Comparison of ENCODE assay signal across 14 cellular contexts in genomic region chr2:55888941-55889340, GRCh38. TPM values are rescaled to one million over a fixed set of nuclear protein-coding genes. Genes with fewer than 3 reads are reported as not detected.
A peak's percentile ranks its signal among the peaks of the same experiment; 100 is the strongest.
DNase-seq lines count a peak whose midpoint lies in the region; ATAC-seq, FAIRE-seq and TF ChIP-seq lines count a peak whose summit lies in the region.
"Had no signal": no experiment of that assay in that cellular context is flagged by ENCODE, and none has a peak within 500 bp of the region (broad histone marks: within the 10 kb centered on the region; RNA-seq: fewer than 3 reads in every experiment).

No MANE protein-coding gene starts in this region.

- TF ChIP-seq POLR2A in tibial nerve (IDR thresholded peaks at IDR 0.05) (no peak), stomach (IDR thresholded peaks at IDR 0.05) (no peak)

- no peak for FAIRE-seq in GM19239 (lab: Jason Lieb, UNC)
- FAIRE-seq: small intestine had no signal

- no peaks in the 10 kb centered on the region for H3K9me3 ChIP-seq in tibial nerve
- H3K9me3 ChIP-seq in stomach, result no peaks in the 10 kb centered on the region

- peaks cover 74% of the 10 kb centered on the region for H3K4me1 Mint-ChIP-seq in HFFc6 (ENCODE audit: low read depth)

- peaks cover 0 to 67% (median 23%) of the 10 kb centered on the region in 4 donors for H3K4me1 ChIP-seq in tibial nerve
- H3K4me1 ChIP-seq in stomach, result peaks cover 13 to 42% (median 20%) of the 10 kb centered on the region in 4 donors

- H3K36me3 Mint-ChIP-seq in HFFc6 (ENCODE audit: low read depth), result peaks cover 9% of the 10 kb centered on the region

- H3K4me3 ChIP-seq in astrocyte of the spinal cord (ENCODE audit: low read depth, low read length) (no peak overlapping the region), tibial nerve (no peak overlapping the region), stomach (no peak overlapping the region)

- H3K27ac ChIP-seq in tibial nerve (peak overlapping the region in 3 of 4 donors; percentile 11 to 84 (median 75)), stomach (peak overlapping the region in 2 of 5 donors; percentile 49 to 73)
- H3K27ac ChIP-seq: HL-60 had no signal

- TF ChIP-seq EP300 in tibial nerve (IDR thresholded peaks at IDR 0.05), result no peak
- TF ChIP-seq EP300 in stomach (IDR thresholded peaks at IDR 0.05), result no peak

- WGBS in tibial nerve, 2 donors, result 35 to 56% methylated on average over 3 of the region's 3 CpGs
- 71 to 92% (median 87%) methylated on average over 3 of the region's 3 CpGs for WGBS in stomach, 5 donors

- no peaks in the 10 kb centered on the region for H3K9me3 Mint-ChIP-seq in HFFc6
- H3K9me3 Mint-ChIP-seq: activated T-cell treated with anti-CD3 and anti-CD28 coated beads, Interleukin-2, amount 50 U/mL, for 72 hours; neural crest cell had no signal

- in situ Hi-C loops in astrocyte of the spinal cord (cut with HindIII; ENCODE audit: low sequenced_read_pairs), result no loop called here

- TF ChIP-seq CTCF in HFFc6 (IDR thresholded peaks at IDR 0.05), result no peak
- TF ChIP-seq CTCF in astrocyte of the spinal cord (IDR thresholded peaks at IDR 0.05; ENCODE audit: low read depth, low read length), result no peak
- no peak for TF ChIP-seq CTCF in tibial nerve (IDR thresholded peaks at IDR 0.05)
- no peak for TF ChIP-seq CTCF in GM10266 (IDR thresholded peaks at IDR 0.05; ENCODE audit: control insufficient read depth, insufficient read depth, low read depth, missing control alignments)
- TF ChIP-seq CTCF in stomach (IDR thresholded peaks at IDR 0.05), result no peak

- peak overlapping the region; percentile 95 for H3K27ac Mint-ChIP-seq in HFFc6
- H3K27ac Mint-ChIP-seq: activated T-cell treated with anti-CD3 and anti-CD28 coated beads, Interleukin-2, amount 50 U/mL, for 72 hours had no signal

- no peaks in the 10 kb centered on the region for H3K27me3 Mint-ChIP-seq in HFFc6 (ENCODE audit: insufficient read depth)

- H3K36me3 ChIP-seq in tibial nerve, result no peaks in the 10 kb centered on the region
- H3K36me3 ChIP-seq in stomach, result no peaks in the 10 kb centered on the region

- DNase-seq in HFFc6 (peak; percentile 8), astrocyte of the spinal cord (ENCODE audit: low read depth, low spot score) (peak; percentile 43), left ventricle myocardium superior (peak; percentile 51), tibial nerve (ENCODE audit: low spot score in 2 of 2) (no peak), GM10266 (ENCODE audit: extremely low spot score) (no peak), GM19239 (ENCODE audit: insufficient read length, low spot score) (no peak), stomach (no peak)
- DNase-seq: activated CD4-positive, alpha-beta T cell treated with anti-CD3 and anti-CD28 coated beads for 4 hours; activated T-cell treated with anti-CD3 and anti-CD28 coated beads, Interleukin-2, amount 50 U/mL, for 72 hours; effector memory CD4-positive, alpha-beta T cell; NCI-H2107; small intestine had no signal

- intact Hi-C loops in left ventricle myocardium superior (cut with micrococcal nuclease), result no loop called here
- intact Hi-C loops in stomach (cut with DNase I; ENCODE audit: low total_unique reads), result no loop called here

- ATAC-seq in left ventricle myocardium superior, result peak; percentile 88
- ATAC-seq: activated T-cell treated with anti-CD3 and anti-CD28 coated beads, Interleukin-2, amount 50 U/mL, for 72 hours had no signal

- H3K27me3 ChIP-seq in tibial nerve, result no peaks in the 10 kb centered on the region
- no peaks in the 10 kb centered on the region for H3K27me3 ChIP-seq in stomach

- peak overlapping the region; percentile 76 for H3K4me3 Mint-ChIP-seq in HFFc6
- H3K4me3 Mint-ChIP-seq: activated T-cell treated with anti-CD3 and anti-CD28 coated beads, Interleukin-2, amount 50 U/mL, for 72 hours; neural crest cell had no signal

RNA-seq across cellular contexts. Expression of gene EFEMP1, which starts 34.6 kb away (rescaled TPM):
- total RNA-seq in HFFc6 (2021; fragmentation: NEBNext Ultra II Directional; extraction: Animal tissue kit (Norgen Biotek cat#: 25700)), result 10 to 100 TPM; 42.1 to 63.5 (median 51.9) TPM
- 50.7 TPM for total RNA-seq in left ventricle myocardium superior
- total RNA-seq in tibial nerve, result 100 to 1,000 TPM; 113 to 253 (median 137) TPM
- total RNA-seq in stomach, result 100 to 1,000 TPM in 1 of 5 donors, 10 to 100 TPM in 4; 26.6 to 131 (median 53.8) TPM
- 10 to 100 TPM; 18.4 to 28.7 (median 21.8) TPM for polyA plus RNA-seq in stomach
- total RNA-seq: activated T-cell treated with anti-CD3 and anti-CD28 coated beads, Interleukin-2, amount 50 U/mL, for 72 hours had no signal

Comparison
In these comparisons a context has a peak if more than half of its experiments do, and no peak if none do; other contexts are left out.
1. DNase-seq: peak in HFFc6 (single experiment), astrocyte of the spinal cord (single experiment) and left ventricle myocardium superior (single experiment); none in tibial nerve (0 of 2), GM10266 (single experiment), GM19239 (single experiment) and stomach (single experiment).